In the genomic region with DNA sequence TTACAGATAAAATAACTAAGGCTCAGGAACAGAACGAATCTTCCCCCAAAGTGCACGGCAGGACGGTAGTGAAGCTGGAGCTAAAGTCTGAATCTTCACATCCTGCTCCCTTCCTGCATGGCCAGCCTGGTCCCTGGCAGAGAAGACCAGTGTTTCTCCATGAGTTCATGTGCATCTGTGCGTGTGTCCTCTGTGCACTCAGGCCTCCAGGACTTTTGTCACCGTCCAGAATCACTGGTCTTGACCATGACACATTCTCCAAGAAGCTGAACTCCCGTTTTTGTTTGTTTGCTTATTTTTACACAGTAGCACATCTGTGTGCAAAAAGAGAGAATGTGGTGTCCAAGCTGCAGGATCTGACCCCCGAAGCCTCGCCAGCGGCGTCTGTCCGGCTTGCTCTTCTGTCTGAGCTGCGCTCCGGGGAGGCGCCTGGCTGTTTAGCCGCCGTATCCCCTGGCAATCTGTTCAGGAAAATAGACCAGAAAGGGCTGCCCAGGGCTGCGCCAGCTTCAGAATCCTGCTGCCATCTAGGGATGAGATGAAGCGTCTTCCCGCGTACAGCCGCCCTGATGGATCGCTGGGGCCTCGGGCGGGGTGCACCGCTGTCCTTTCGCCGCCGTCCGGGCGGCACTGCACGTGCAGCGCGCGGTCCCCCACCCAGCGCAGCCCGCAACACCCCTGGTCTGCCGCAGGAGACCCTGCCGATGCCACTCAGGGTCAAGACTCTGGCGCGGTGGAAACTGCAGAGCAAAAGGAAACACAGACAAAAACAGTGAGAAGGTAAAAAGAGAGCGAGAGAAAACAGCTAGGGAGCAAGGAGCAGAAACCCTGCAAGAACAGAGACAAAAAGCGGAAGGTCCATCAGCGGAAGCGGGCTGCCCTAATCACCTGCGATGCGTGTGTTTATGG, we compare ENCODE assay signal across 8 cellular contexts.
DNase-seq lines count a peak whose midpoint lies in the region; ATAC-seq, FAIRE-seq and TF ChIP-seq lines count a peak whose summit lies in the region.

No MANE protein-coding gene starts in this region.

- no peaks in the 10 kb centered on the region for H3K79me2 ChIP-seq in mammary epithelial cell (ENCODE audit: insufficient read depth, low read length)

- peaks cover 7% of the 10 kb centered on the region for H3K9me3 Mint-ChIP-seq in activated CD8-positive, alpha-beta memory T cell treated with anti-CD3 and anti-CD28 coated beads, Interleukin-2, amount 10 ng/mL, durations not matched to agents 7 days and 5 days (ENCODE audit: low read depth)

- peak overlapping the region; percentile 63 to 76 (median 66) for H3K4me3 ChIP-seq in mammary epithelial cell (replicated peaks in 1 of 3; ENCODE audit: insufficient read depth in 1 of 3, low read depth in 2 of 3, low read length in 3 of 3)
- peak overlapping the region in 1 of 2 donors; percentile 16 for H3K4me3 ChIP-seq in small intestine (ENCODE audit: low read depth in 1 of 2, low read length in 2 of 2)

- dilution Hi-C loops in mammary epithelial cell (cut with HindIII; ENCODE audit: low sequenced_read_pairs), result no loop called here

- H3K9me3 ChIP-seq in mammary epithelial cell (replicated peaks; ENCODE audit: insufficient read depth, low read length) (no peaks in the 10 kb centered on the region), small intestine (ENCODE audit: control insufficient read depth, low read depth) (no peaks in the 10 kb centered on the region)

- H3K27me3 Mint-ChIP-seq in activated CD8-positive, alpha-beta memory T cell treated with anti-CD3 and anti-CD28 coated beads, Interleukin-2, amount 10 ng/mL, durations not matched to agents 7 days and 5 days, result no peaks in the 10 kb centered on the region

- in situ Hi-C loops in mammary epithelial cell (cut with MboI; ENCODE audit: low sequenced_read_pairs in 2 of 2), result loop anchor here in 1 of 2 donors (25.0 kb wide), 1 partner anchor 654 kb away; no protein-coding TSS in a partner anchor

- no peaks in the 10 kb centered on the region for H4K20me1 ChIP-seq in mammary epithelial cell (ENCODE audit: insufficient read depth, low read length)

- H3K27ac Mint-ChIP-seq in activated CD8-positive, alpha-beta memory T cell treated with anti-CD3 and anti-CD28 coated beads, Interleukin-2, amount 10 ng/mL, durations not matched to agents 7 days and 5 days, result no peak overlapping the region

- H3K4me1 ChIP-seq in mammary epithelial cell (ENCODE audit: insufficient read depth, low read length), result peaks cover 19% of the 10 kb centered on the region
- H3K4me1 ChIP-seq in small intestine (ENCODE audit: control insufficient read depth in 2 of 2, insufficient read depth in 1 of 2, low read depth in 1 of 2, low read length in 1 of 2), result peaks cover 0 to 4% of the 10 kb centered on the region in 2 donors

- ATAC-seq in activated CD8-positive, alpha-beta memory T cell treated with anti-CD3 and anti-CD28 coated beads, Interleukin-2, amount 10 ng/mL, durations not matched to agents 7 days and 5 days, result no peak
- no peak for ATAC-seq in HG03521 (IDR thresholded peaks at IDR 0.05; ENCODE audit: unreplicated experiment)

- no peaks in the 10 kb centered on the region for H3K4me1 Mint-ChIP-seq in activated CD8-positive, alpha-beta memory T cell treated with anti-CD3 and anti-CD28 coated beads, Interleukin-2, amount 10 ng/mL, durations not matched to agents 7 days and 5 days

- WGBS in mammary epithelial cell (ENCODE audit: low coverage, missing lambda C conversion rate), result 14% methylated on average over 11 of the region's 46 CpGs
- 4 to 9% (median 4%) methylated on average over 46 of the region's 46 CpGs for WGBS in small intestine, 3 donors

- BruUV-seq in mammary epithelial cell (replicated peaks; lab: Mats Ljungman, UMichigan), result no TSS peak

- TF ChIP-seq POLR2A in GM12892 (IDR thresholded peaks at IDR 0.05; ENCODE audit: low read depth, low read length), result no peak

- intact Hi-C loops in mammary epithelial cell (cut with micrococcal nuclease), result loop anchor here (1.0 to 10.0 kb wide), 7 partner anchors 119 to 1297 kb away; no protein-coding TSS in a partner anchor

- H3K27me3 ChIP-seq in mammary epithelial cell (ENCODE audit: insufficient read depth, low read length), result no peaks in the 10 kb centered on the region
- no peaks in the 10 kb centered on the region for H3K27me3 ChIP-seq in small intestine (ENCODE audit: control insufficient read depth in 2 of 2, insufficient read depth in 2 of 2, low read length in 2 of 2)

- peak overlapping the region; percentile 99 for H3K4me2 ChIP-seq in mammary epithelial cell (ENCODE audit: insufficient read depth, low read depth, low read length)

- H3K27ac ChIP-seq in mammary epithelial cell (ENCODE audit: insufficient read depth, low read depth, low read length) (no peak overlapping the region), small intestine (ENCODE audit: low read depth in 1 of 2, low read length in 1 of 2) (no peak overlapping the region)

- H3K36me3 ChIP-seq in mammary epithelial cell (ENCODE audit: insufficient read depth, low read length), result no peaks in the 10 kb centered on the region
- no peaks in the 10 kb centered on the region for H3K36me3 ChIP-seq in small intestine (ENCODE audit: control insufficient read depth in 2 of 2, insufficient read depth in 2 of 2, low read length in 2 of 2)

- DNase-seq in GM03348 (ENCODE audit: low spot score) (peak; percentile 75), NCI-H2227 (lab: John Stamatoyannopoulos, UW; ENCODE audit: unreplicated experiment) (peak; percentile 88), mammary epithelial cell (peak; percentile 63), iPS-NIHi11 (ENCODE audit: low spot score) (peak; percentile 74), small intestine (peak; percentile 54), GM12892 (ENCODE audit: insufficient read length) (no peak)
- DNase-seq in activated CD8-positive, alpha-beta memory T cell treated with anti-CD3 and anti-CD28 coated beads, Interleukin-2, amount 10 ng/mL, durations not matched to agents 7 days and 5 days, result no peak

- peak overlapping the region; percentile 33 for H3K9ac ChIP-seq in mammary epithelial cell (ENCODE audit: insufficient read depth, low read length)

- H3K4me3 Mint-ChIP-seq in activated CD8-positive, alpha-beta memory T cell treated with anti-CD3 and anti-CD28 coated beads, Interleukin-2, amount 10 ng/mL, durations not matched to agents 7 days and 5 days, result no peak overlapping the region

- TF ChIP-seq CTCF in mammary epithelial cell (conservative IDR thresholded peaks at IDR 0.05 in 1 of 2, IDR thresholded peaks at IDR 0.05 in 1 of 2; ENCODE audit: extremely low read depth in 1 of 2, insufficient read depth in 1 of 2, low read depth in 1 of 2, low read length in 2 of 2), result peak; percentile 28 to 74

- CTCF ChIA-PET in mammary epithelial cell (lab: Charles Lee; ENCODE audit: low non-redundant PET), result interaction anchor here (0.5 kb wide), 2 partner anchors 45 to 705 kb away, joined by 3 to 5 read pairs; no protein-coding TSS in a partner anchor
- CTCF ChIA-PET in activated CD8-positive, alpha-beta memory T cell treated with anti-CD3 and anti-CD28 coated beads, Interleukin-2, amount 10 ng/mL, durations not matched to agents 7 days and 5 days (lab: Charles Lee), result no interaction called here

- FAIRE-seq in small intestine (lab: Jason Lieb, UNC) (no peak), GM12892 (lab: Jason Lieb, UNC) (no peak)

- no peaks in the 10 kb centered on the region for H3K36me3 Mint-ChIP-seq in activated CD8-positive, alpha-beta memory T cell treated with anti-CD3 and anti-CD28 coated beads, Interleukin-2, amount 10 ng/mL, durations not matched to agents 7 days and 5 days

- peak overlapping the region; percentile 99 for H2AFZ ChIP-seq in mammary epithelial cell (ENCODE audit: low read depth, low read length)

Comparison
In these comparisons a context has a peak if more than half of its experiments do, and no peak if none do; other contexts are left out.
1. DNase-seq: peak in GM03348 (single experiment), NCI-H2227 (single experiment), mammary epithelial cell (single experiment), iPS-NIHi11 (single experiment) and small intestine (single experiment); none in GM12892 (single experiment) and activated CD8-positive, alpha-beta memory T cell treated with anti-CD3 and anti-CD28 coated beads, Interleukin-2, amount 10 ng/mL, durations not matched to agents 7 days and 5 days (single experiment).